Comparison of ENCODE assay signal across 1 cellular context in the genomic region with DNA sequence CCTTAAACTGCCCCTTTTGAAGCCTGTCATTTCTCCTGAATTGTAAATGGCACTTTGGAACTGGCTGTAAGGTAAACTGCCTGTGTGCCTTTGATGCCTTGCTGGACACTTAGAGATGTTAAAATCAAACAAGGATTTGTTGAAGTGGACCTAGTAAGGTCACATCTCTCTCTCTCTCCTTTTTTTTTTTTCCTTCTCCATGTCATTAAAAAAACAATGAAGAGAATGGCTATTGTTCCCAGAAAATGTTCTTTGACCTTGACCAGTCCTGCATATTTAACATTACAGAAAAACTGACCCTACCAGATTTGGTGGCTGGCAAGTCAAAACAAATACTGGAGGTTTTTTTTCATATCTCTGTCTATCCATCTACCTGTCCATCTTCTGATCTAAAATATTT.
TF ChIP-seq lines count a peak whose summit lies in the region.

No MANE protein-coding gene starts in this region.

TF ChIP-seq in HepG2, 621 proteins besides CTCF, POLR2A, EP300 and RAD21 (continued from another document):
- TF ChIP-seq MEIS1 (CRISPR knock-in tag; IDR thresholded peaks at IDR 0.05; ENCODE audit: borderline replicate concordance) (no peak), TCF7 (IDR thresholded peaks at IDR 0.05; ENCODE audit: low read depth) (peak; percentile 24; the same call in 1 of the 2 replicates), SOX6 (IDR thresholded peaks at IDR 0.05) (no peak), SOX6 (CRISPR knock-in tag; IDR thresholded peaks at IDR 0.05) (peak; percentile 58; the same call in 1 of the 2 replicates), KLF16 (CRISPR knock-in tag; IDR thresholded peaks at IDR 0.05) (no peak), ZNF713 (CRISPR knock-in tag; IDR thresholded peaks at IDR 0.05) (no peak), SOX13 (IDR thresholded peaks at IDR 0.05) (peak; percentile 21; the same call in 1 of the 2 replicates), SOX13 (CRISPR knock-in tag; conservative IDR thresholded peaks at IDR 0.05 in 1 of 2, IDR thresholded peaks at IDR 0.05 in 1 of 2) (peak in 1 of 2 experiments; percentile 78; a peak in 1 of 4 replicates)
